Comparison of ENCODE assay signal across 12 cellular contexts in the genomic region with DNA sequence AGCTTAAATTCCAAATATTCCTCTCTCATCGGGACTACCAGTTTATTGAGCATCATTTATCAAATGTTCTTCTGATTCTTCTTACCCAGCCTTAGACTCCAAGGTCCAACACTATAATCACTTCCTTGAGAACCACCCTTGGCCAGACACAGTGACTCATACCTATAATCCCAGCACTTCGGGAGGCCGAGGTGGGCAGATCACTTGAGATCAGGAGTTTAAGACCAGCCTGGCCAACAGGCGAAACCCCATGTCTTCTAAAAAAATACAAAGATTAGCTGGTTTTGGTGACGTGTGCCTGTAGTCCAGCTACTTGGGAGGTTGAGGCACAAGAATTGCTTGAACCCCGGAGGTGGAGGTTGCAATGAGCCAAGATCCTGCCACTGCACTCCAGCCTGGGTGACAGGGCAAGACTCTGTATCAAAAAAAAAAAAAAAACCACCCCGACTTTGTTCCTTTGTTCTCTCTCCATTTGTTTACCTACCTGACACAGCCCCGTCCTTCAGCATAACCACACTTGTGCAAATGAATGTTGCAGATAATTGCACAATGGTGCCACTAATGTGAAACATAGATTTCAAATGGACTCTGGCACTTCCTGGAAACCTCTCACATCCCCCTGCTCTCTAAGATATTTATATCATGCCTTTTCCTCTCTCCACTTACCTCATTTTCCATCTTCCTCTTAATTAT. TPM values are rescaled to one million over a fixed set of nuclear protein-coding genes. Genes with fewer than 3 reads are reported as not detected.
A peak's percentile ranks its signal among the peaks of the same experiment; 100 is the strongest.
DNase-seq lines count a peak whose midpoint lies in the region; ATAC-seq and TF ChIP-seq lines count a peak whose summit lies in the region.
"Had no signal": no experiment of that assay in that cellular context is flagged by ENCODE, and none has a peak within 500 bp of the region (broad histone marks: within the 10 kb centered on the region; RNA-seq: fewer than 3 reads in every experiment).

No MANE protein-coding gene starts in this region.

- H3K4me2 ChIP-seq in GM23248 (ENCODE audit: unreplicated experiment) = no peak overlapping the region

- no peak overlapping the region for H3K27ac ChIP-seq in GM23248
- H3K27ac ChIP-seq: left ventricle myocardium inferior had no signal

- H3K27ac Mint-ChIP-seq in activated naive CD4-positive, alpha-beta T cell treated with anti-CD3 and anti-CD28 coated beads, Interleukin-2, amount 50 U/mL, for 24 hours = peak overlapping the region; percentile 5
- H3K27ac Mint-ChIP-seq in effector memory CD8-positive, alpha-beta T cell = peak overlapping the region; percentile 1 to 10
- peak overlapping the region; percentile 30 for H3K27ac Mint-ChIP-seq in type B pancreatic cell
- H3K27ac Mint-ChIP-seq: stimulated activated naive B cell treated with anti-CD40 and anti-IgM and Interleukin-4, amounts not matched to agents 10 μg/mL and 1 μg/mL and 100 μg/mL, for 72 hours had no signal

- H3K4me1 ChIP-seq in GM23248 (ENCODE audit: insufficient read depth) = no peaks in the 10 kb centered on the region
- H3K4me1 ChIP-seq: left ventricle myocardium inferior had no signal

- H2AFZ ChIP-seq in GM23248 = no peak overlapping the region

- no peak for TF ChIP-seq CTCF in type B pancreatic cell (conservative IDR thresholded peaks at IDR 0.05)

- no peaks in the 10 kb centered on the region for H3F3A ChIP-seq in GM23248 (ENCODE audit: insufficient read depth)

- no peaks in the 10 kb centered on the region for H3K79me2 ChIP-seq in GM23248 (ENCODE audit: insufficient read depth)

- no peaks in the 10 kb centered on the region for H3K9me3 ChIP-seq in GM23248 (ENCODE audit: low read depth)
- H3K9me3 ChIP-seq: left ventricle myocardium inferior had no signal

- H3K4me1 Mint-ChIP-seq in activated naive CD4-positive, alpha-beta T cell treated with anti-CD3 and anti-CD28 coated beads, Interleukin-2, amount 50 U/mL, for 24 hours = peaks cover 40% of the 10 kb centered on the region
- peaks cover 11 to 13% of the 10 kb centered on the region in 2 donors for H3K4me1 Mint-ChIP-seq in effector memory CD8-positive, alpha-beta T cell (ENCODE audit: low read depth in 2 of 2)
- peaks cover 22% of the 10 kb centered on the region for H3K4me1 Mint-ChIP-seq in type B pancreatic cell (ENCODE audit: unreplicated experiment)

- peaks cover 10% of the 10 kb centered on the region for H3K36me3 Mint-ChIP-seq in activated naive CD4-positive, alpha-beta T cell treated with anti-CD3 and anti-CD28 coated beads, Interleukin-2, amount 50 U/mL, for 24 hours
- H3K36me3 Mint-ChIP-seq in effector memory CD8-positive, alpha-beta T cell (ENCODE audit: insufficient read depth) = no peaks in the 10 kb centered on the region
- no peaks in the 10 kb centered on the region for H3K36me3 Mint-ChIP-seq in type B pancreatic cell

- no peak for DNase-seq in activated naive CD4-positive, alpha-beta T cell treated with anti-CD3 and anti-CD28 coated beads, Interleukin-2, amount 50 U/mL, for 16 hours
- DNase-seq in NCI-H510A treated with DMSO at 0.1 percent for 48 hours (lab: John Stamatoyannopoulos, UW) = peak; percentile 30
- DNase-seq in effector memory CD8-positive, alpha-beta T cell = no peak
- DNase-seq in type B pancreatic cell (ENCODE audit: extremely low spot score, unreplicated experiment) = no peak
- no peak for DNase-seq in NCI-H2227 treated with DMSO at 0.1 percent for 48 hours (lab: John Stamatoyannopoulos, UW)
- DNase-seq in GM23248 = no peak
- DNase-seq: amniotic stem cell; left ventricle myocardium inferior; NCI-H524 treated with DMSO at 0.1 percent for 48 hours; stimulated activated naive B cell treated with anti-CD40 and anti-IgM and Interleukin-4, amounts not matched to agents 10 μg/mL and 1 μg/mL and 100 μg/mL, for 72 hours had no signal

- H3K36me3 ChIP-seq in GM23248 (ENCODE audit: low read depth) = no peaks in the 10 kb centered on the region
- H3K36me3 ChIP-seq: left ventricle myocardium inferior had no signal

- no peaks in the 10 kb centered on the region for H3K9me2 ChIP-seq in GM23248 (ENCODE audit: insufficient read depth)

- in situ Hi-C loops in GM23248 (cut with MboI) = no loop called here

- H3K9ac ChIP-seq in GM23248 = no peak overlapping the region

- no peaks in the 10 kb centered on the region for H4K20me1 ChIP-seq in GM23248 (ENCODE audit: insufficient read depth)

- H3K4me3 Mint-ChIP-seq in activated naive CD4-positive, alpha-beta T cell treated with anti-CD3 and anti-CD28 coated beads, Interleukin-2, amount 50 U/mL, for 24 hours = no peak overlapping the region
- H3K4me3 Mint-ChIP-seq in effector memory CD8-positive, alpha-beta T cell = no peak overlapping the region
- no peak overlapping the region for H3K4me3 Mint-ChIP-seq in type B pancreatic cell
- H3K4me3 Mint-ChIP-seq: stimulated activated naive B cell treated with anti-CD40 and anti-IgM and Interleukin-4, amounts not matched to agents 10 μg/mL and 1 μg/mL and 100 μg/mL, for 72 hours had no signal

- no peak for ATAC-seq in effector memory CD8-positive, alpha-beta T cell (replicated peaks)
- no peak for ATAC-seq in HG03520 (IDR thresholded peaks at IDR 0.05; ENCODE audit: unreplicated experiment)
- ATAC-seq: stimulated activated naive B cell treated with anti-CD40 and anti-IgM and Interleukin-4, amounts not matched to agents 10 μg/mL and 1 μg/mL and 100 μg/mL, for 72 hours had no signal

- H3K27me3 Mint-ChIP-seq in activated naive CD4-positive, alpha-beta T cell treated with anti-CD3 and anti-CD28 coated beads, Interleukin-2, amount 50 U/mL, for 24 hours = no peaks in the 10 kb centered on the region
- peaks cover 0 to 4% of the 10 kb centered on the region in 2 donors for H3K27me3 Mint-ChIP-seq in effector memory CD8-positive, alpha-beta T cell
- H3K27me3 Mint-ChIP-seq in type B pancreatic cell = peaks cover 2% of the 10 kb centered on the region

- 89 to 92% methylated on average over 8 of the region's 8 CpGs for WGBS in GM23248 (ENCODE audit: low coverage in 1 of 2, low lambda C conversion rate in 2 of 2, missing lambda C conversion rate in 2 of 2), 2 experiments

- peaks cover 7% of the 10 kb centered on the region for H3K9me3 Mint-ChIP-seq in activated naive CD4-positive, alpha-beta T cell treated with anti-CD3 and anti-CD28 coated beads, Interleukin-2, amount 50 U/mL, for 24 hours
- no peaks in the 10 kb centered on the region for H3K9me3 Mint-ChIP-seq in effector memory CD8-positive, alpha-beta T cell
- peaks cover 19% of the 10 kb centered on the region for H3K9me3 Mint-ChIP-seq in type B pancreatic cell

- 0 out of 2 replicates have a peak, but pooled peaks cover 4% of the 10 kb centered on the region for H3K27me3 ChIP-seq in GM23248 (replicated peaks; ENCODE audit: insufficient read depth)

- no peak overlapping the region for H3K4me3 ChIP-seq in GM23248
- H3K4me3 ChIP-seq: left ventricle myocardium inferior had no signal

RNA-seq across cellular contexts. Expression of a gene that starts 38.9 kb away (rescaled TPM):
- 17.8 and 26.8 TPM in 2 replicates for total RNA-seq in type B pancreatic cell (ENCODE audit: low replicate concordance)
- 29.2 and 33.9 TPM in 2 replicates for total RNA-seq in GM23248 (2014; rRNA removed; shearing (Covaris generic))
- polyA plus RNA-seq in GM23248 (2016; fragmentation: Nextera tagmentation; extraction: Ambion mirVana) = 19.5 and 19.8 TPM in 2 replicates
